ENCODE assay signal across 20 cellular contexts in genomic region chr10:131638049-131638448, GRCh38.
"Had no signal": no experiment of that assay in that cellular context is flagged by ENCODE, and none has a peak within 500 bp of the region (broad histone marks: within the 10 kb centered on the region; RNA-seq: fewer than 3 reads in every experiment).

No MANE protein-coding gene starts in this region.

- H3K4me1 Mint-ChIP-seq: IgD-negative memory B cell had no signal

- H3K27ac ChIP-seq: HL-60, KMS-11 had no signal

- H3K4me3 ChIP-seq: K562 had no signal

- H3K4me3 Mint-ChIP-seq: IgD-negative memory B cell had no signal

- DNase-seq: MM.1S, NCI-H1092, NCI-H1105 treated with DMSO at 0.1 percent for 48 hours, NCI-H1417 treated with DMSO at 0.1 percent for 48 hours, NCI-H146, NCI-H1694 treated with DMSO at 0.1 percent for 48 hours, NCI-H1930, NCI-H2081, NCI-H2107, NCI-H2227 treated with DMSO at 0.1 percent for 48 hours, NCI-H524, NCI-H526 treated with DMSO at 0.1 percent for 48 hours, NCI-H774, RPMI8226, SHP77, SK-N-SH had no signal

- H3K27ac Mint-ChIP-seq: IgD-negative memory B cell had no signal

- H3K36me3 Mint-ChIP-seq: IgD-negative memory B cell had no signal

- ATAC-seq: K562 had no signal
